11 cellular contexts compared by ENCODE assay signal in genomic region chr17:977163-977562, GRCh38. TPM values are rescaled to one million over a fixed set of nuclear protein-coding genes. Genes with fewer than 3 reads are reported as not detected.
DNase-seq lines count a peak whose midpoint lies in the region; ATAC-seq and TF ChIP-seq lines count a peak whose summit lies in the region.
"Had no signal": no experiment of that assay in that cellular context is flagged by ENCODE, and none has a peak within 500 bp of the region (broad histone marks: within the 10 kb centered on the region; RNA-seq: fewer than 3 reads in every experiment).

No MANE protein-coding gene starts in this region.

- DNase-seq in Caco-2: no peak
- DNase-seq in SJCRH30: no peak
- DNase-seq in foreskin fibroblast: peak in 1 of 2 donors; percentile 72
- no peak for DNase-seq in progenitor cell of endocrine pancreas (ENCODE audit: low spot score, unreplicated experiment)
- no peak for DNase-seq in T-cell
- DNase-seq in aorta: no peak
- DNase-seq in stimulated activated CD4-positive, alpha-beta T cell treated with anti-CD3 and anti-CD28 coated beads, Interleukin-1b, Interleukin-23, amount 100 ng/mL, for 48 hours: no peak
- DNase-seq in NCI-H748 (lab: John Stamatoyannopoulos, UW; ENCODE audit: unreplicated experiment): no peak
- DNase-seq: activated CD4-positive, alpha-beta memory T cell treated with anti-CD3 and anti-CD28 coated beads for 36 hours; BE2C had no signal

- H3K4me3 Mint-ChIP-seq in Caco-2 (ENCODE audit: unreplicated experiment) (peak overlapping the region; percentile 99), progenitor cell of endocrine pancreas (ENCODE audit: low read depth) (peak overlapping the region; percentile 89), T-cell (no peak overlapping the region)
- H3K4me3 Mint-ChIP-seq: activated CD4-positive, alpha-beta memory T cell treated with anti-CD3 and anti-CD28 coated beads for 36 hours had no signal

- H3K27me3 Mint-ChIP-seq in Caco-2 (ENCODE audit: insufficient read depth, unreplicated experiment) (no peaks in the 10 kb centered on the region), progenitor cell of endocrine pancreas (peaks cover 7% of the 10 kb centered on the region), T-cell (peaks cover 37 to 42% of the 10 kb centered on the region in 2 donors)

- no peaks in the 10 kb centered on the region for H3K9me3 Mint-ChIP-seq in Caco-2 (ENCODE audit: unreplicated experiment)
- H3K9me3 Mint-ChIP-seq in progenitor cell of endocrine pancreas (ENCODE audit: low read depth): no peaks in the 10 kb centered on the region
- H3K9me3 Mint-ChIP-seq in T-cell: no peaks in the 10 kb centered on the region
- H3K9me3 Mint-ChIP-seq: activated CD4-positive, alpha-beta memory T cell treated with anti-CD3 and anti-CD28 coated beads for 36 hours had no signal

- POLR2A ChIA-PET in Caco-2 (lab: Charles Lee) (interaction anchor here (1.7 kb wide), 1 partner anchor 26 kb away, joined by 26 read pairs; no protein-coding TSS in a partner anchor), T-cell (lab: Charles Lee) (no interaction called here)

- H3K27ac ChIP-seq in SJCRH30 (no peak overlapping the region), aorta (ENCODE audit: low read depth in 1 of 2, low read length in 2 of 2) (no peak overlapping the region)

- WGBS in aorta, 2 donors: 28 to 49% methylated on average over 7 of the region's 7 CpGs

- intact Hi-C loops in Caco-2 (cut with micrococcal nuclease; ENCODE audit: unreplicated experiment) (loop anchor here (5.0 kb wide), 1 partner anchor 100 kb away; no protein-coding TSS in a partner anchor), aorta (cut with DNase I) (loop anchor here (10.0 kb wide), 2 partner anchors 92 to 102 kb away; no protein-coding TSS in a partner anchor)

- peaks cover 29% of the 10 kb centered on the region for H3K4me1 Mint-ChIP-seq in Caco-2 (ENCODE audit: low read depth, unreplicated experiment)
- peaks cover 17% of the 10 kb centered on the region for H3K4me1 Mint-ChIP-seq in progenitor cell of endocrine pancreas (ENCODE audit: low read depth)
- H3K4me1 Mint-ChIP-seq in T-cell: peaks cover 19 to 21% (median 20%) of the 10 kb centered on the region in 3 donors

- H3K36me3 Mint-ChIP-seq in Caco-2 (ENCODE audit: insufficient read depth, unreplicated experiment) (peaks cover 57% of the 10 kb centered on the region), progenitor cell of endocrine pancreas (ENCODE audit: insufficient read depth) (peaks cover 2% of the 10 kb centered on the region), T-cell (no peaks in the 10 kb centered on the region)
- H3K36me3 Mint-ChIP-seq: activated CD4-positive, alpha-beta memory T cell treated with anti-CD3 and anti-CD28 coated beads for 36 hours had no signal

- H3K9me3 ChIP-seq in Caco-2: no peaks in the 10 kb centered on the region
- no peaks in the 10 kb centered on the region for H3K9me3 ChIP-seq in SJCRH30 (replicated peaks)
- H3K9me3 ChIP-seq in aorta (ENCODE audit: control insufficient read depth, low read length): no peaks in the 10 kb centered on the region
- H3K9me3 ChIP-seq: BE2C had no signal

- no peak for ATAC-seq in T-cell (replicated peaks in 1 of 4)
- no peak for ATAC-seq in aorta (ENCODE audit: low FRiP score)
- ATAC-seq: sciatic nerve had no signal

- H3K27ac Mint-ChIP-seq in Caco-2 (ENCODE audit: unreplicated experiment): peak overlapping the region; percentile 91
- H3K27ac Mint-ChIP-seq in progenitor cell of endocrine pancreas: no peak overlapping the region
- H3K27ac Mint-ChIP-seq in T-cell: no peak overlapping the region
- H3K27ac Mint-ChIP-seq: activated CD4-positive, alpha-beta memory T cell treated with anti-CD3 and anti-CD28 coated beads for 36 hours had no signal

- BruUV-seq in Caco-2 (replicated peaks; lab: Mats Ljungman, UMichigan): no TSS peak

- H3K4me3 ChIP-seq in Caco-2 (ENCODE audit: low read depth, low read length) (peak overlapping the region; percentile 98; the same call in 1 of the 2 replicates), SJCRH30 (peak overlapping the region; percentile 90), foreskin fibroblast (ENCODE audit: low read depth in 1 of 2, low read length in 2 of 2) (peak overlapping the region; percentile 80 to 92), aorta (ENCODE audit: low read length in 2 of 2) (no peak overlapping the region)

- H3K4me1 ChIP-seq in Caco-2 (peaks cover 37% of the 10 kb centered on the region), SJCRH30 (0 out of 2 replicates have a peak, but pooled peaks cover 4% of the 10 kb centered on the region), aorta (ENCODE audit: control insufficient read depth in 1 of 2, insufficient read depth in 2 of 2, low read length in 2 of 2) (no peaks in the 10 kb centered on the region)
- H3K4me1 ChIP-seq: BE2C had no signal

- H3K36me3 ChIP-seq in Caco-2 (ENCODE audit: control insufficient read depth, insufficient read depth, low read length) (no peaks in the 10 kb centered on the region), SJCRH30 (peaks cover 2% of the 10 kb centered on the region; the same call in 1 of the 2 replicates), aorta (ENCODE audit: control insufficient read depth in 1 of 2, insufficient read depth in 2 of 2, low read length in 1 of 2) (no peaks in the 10 kb centered on the region)
- H3K36me3 ChIP-seq: BE2C had no signal

- CTCF ChIA-PET in Caco-2 (lab: Charles Lee): no interaction called here
- CTCF ChIA-PET in T-cell (lab: Charles Lee): no interaction called here

- TF ChIP-seq CTCF in Caco-2 (IDR thresholded peaks at IDR 0.05; ENCODE audit: insufficient read depth in 1 of 2, low read depth in 1 of 2, low read length in 1 of 2, severe bottlenecking in 1 of 2, unreplicated experiment in 1 of 2) (no peak), foreskin fibroblast (IDR thresholded peaks at IDR 0.05; ENCODE audit: low read depth, low read length) (no peak), progenitor cell of endocrine pancreas (IDR thresholded peaks at IDR 0.05; ENCODE audit: unreplicated experiment) (no peak)

- H3K27me3 ChIP-seq in Caco-2 (replicated peaks; ENCODE audit: control insufficient read depth, insufficient read depth, low read length) (no peaks in the 10 kb centered on the region), SJCRH30 (no peaks in the 10 kb centered on the region), aorta (ENCODE audit: control insufficient read depth in 1 of 2, insufficient read depth in 2 of 2, low read length in 1 of 2) (no peaks in the 10 kb centered on the region)

RNA-seq across cellular contexts. Expression of gene NXN, which starts 2.4 kb away (rescaled TPM):
- total RNA-seq in Caco-2 (2022): 68.4 and 76.7 TPM in 2 replicates
- total RNA-seq in SJCRH30 (2014; rRNA removed; shearing (Covaris generic)): 32.8 and 35.2 TPM in 2 replicates
- 53.1 and 56.0 TPM in 2 replicates for total RNA-seq in progenitor cell of endocrine pancreas
- 1 to 10 TPM in 2 of 5 donors, under 1 TPM in 3; 0.56 to 1.3 (median 0.96) TPM for total RNA-seq in T-cell
- total RNA-seq in aorta: 10 to 100 TPM; 23.4 to 41.0 TPM
- 10 to 100 TPM; 13.0 to 20.4 TPM for polyA plus RNA-seq in aorta

RNA-seq across cellular contexts. Expression of gene TIMM22, which starts 19.8 kb away (rescaled TPM):
- total RNA-seq in Caco-2 (2022): 20.1 and 20.6 TPM in 2 replicates
- total RNA-seq in SJCRH30 (2014; rRNA removed; shearing (Covaris generic)): 15.6 and 17.4 TPM in 2 replicates
- total RNA-seq in progenitor cell of endocrine pancreas: 14.1 and 14.3 TPM in 2 replicates
- 10 to 100 TPM in 4 of 5 donors, 1 to 10 TPM in 1; 8.9 to 13.2 (median 11.4) TPM for total RNA-seq in T-cell
- total RNA-seq in aorta: 1 to 10 TPM; 7.7 to 9.1 TPM
- 1 to 10 TPM; 8.4 to 9.1 TPM for polyA plus RNA-seq in aorta

Comparison
In these comparisons a context has a peak if more than half of its experiments do, and no peak if none do; other contexts are left out.
1. H3K4me3 ChIP-seq: peak in Caco-2 (single experiment), SJCRH30 (single experiment) and foreskin fibroblast (2 of 2); none in aorta (0 of 2).
2. H3K4me3 Mint-ChIP-seq: peak in Caco-2 (single experiment) and progenitor cell of endocrine pancreas (single experiment); none in T-cell (0 of 3).
3. RNA of gene NXN, which starts 2.4 kb away (total RNA-seq): 68.4 to 76.7 TPM in Caco-2, 53.1 to 56.0 TPM in progenitor cell of endocrine pancreas, 23.4 to 41.0 TPM in aorta and 32.8 to 35.2 TPM in SJCRH30; 0.56 to 1.3 TPM in T-cell; every median in the first group is over 10 times any median in the second.